In the genomic region with DNA sequence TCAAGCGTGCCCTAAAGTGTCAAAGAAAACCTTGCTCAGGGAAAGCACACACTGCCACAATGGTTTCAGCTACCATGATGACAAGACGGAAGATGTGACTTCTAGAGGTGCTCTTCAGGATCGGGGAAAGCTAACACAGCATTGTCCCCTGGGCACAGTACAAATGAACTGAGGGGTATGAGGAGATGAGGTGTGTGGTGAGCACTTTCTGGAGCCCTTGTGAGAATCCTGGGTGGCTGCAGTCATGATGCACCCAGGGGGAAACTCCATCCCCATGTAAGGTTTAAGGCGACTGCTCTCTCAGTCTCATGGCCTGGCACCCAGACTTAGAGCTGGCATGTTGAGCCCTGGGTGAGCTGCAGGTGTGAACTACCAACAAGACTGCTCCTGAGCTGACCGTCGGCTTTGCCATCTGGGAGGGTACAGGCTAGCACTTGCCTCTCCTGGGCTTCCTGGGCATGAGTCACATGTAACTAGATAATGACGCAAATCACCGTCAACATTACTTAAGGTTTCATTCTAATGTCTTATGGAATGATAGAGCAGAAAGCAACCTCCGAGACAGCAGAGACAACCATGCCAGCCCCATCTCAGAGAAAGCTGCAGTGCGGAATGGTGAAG, we compare ENCODE assay signal across 12 cellular contexts.
DNase-seq lines count a peak whose midpoint lies in the region; ATAC-seq and TF ChIP-seq lines count a peak whose summit lies in the region.
"Had no signal": no experiment of that assay in that cellular context is flagged by ENCODE, and none has a peak within 500 bp of the region (broad histone marks: within the 10 kb centered on the region; RNA-seq: fewer than 3 reads in every experiment).

No MANE protein-coding gene starts in this region.

- CTCF ChIA-PET in SK-N-SH (lab: Yijun Ruan, JAX) = interaction anchor here (0.6 to 3.6 kb wide), 4 partner anchors 46 to 121 kb away, joined by 3 to 11 read pairs (median 3); no protein-coding TSS in a partner anchor

- peaks cover 48% of the 10 kb centered on the region for H3K79me2 ChIP-seq in SK-N-SH (ENCODE audit: insufficient read depth)

- H3K27ac ChIP-seq in SK-N-SH (ENCODE audit: low read depth in 2 of 2, low read length in 1 of 2) = peak overlapping the region; percentile 97 to 99
- peak overlapping the region; percentile 42 to 75 (median 62) for H3K27ac ChIP-seq in esophagus squamous epithelium
- H3K27ac ChIP-seq: 22Rv1 had no signal

- DNase-seq in DMS53 (lab: John Stamatoyannopoulos, UW) (peak; percentile 5), DMS53 treated with DMSO at 0.1 percent for 48 hours (lab: John Stamatoyannopoulos, UW; ENCODE audit: unreplicated experiment) (no peak), SK-N-SH (no peak), esophagus squamous epithelium (lab: John Stamatoyannopoulos, UW) (no peak), HuH-7 (ENCODE audit: low spot score) (no peak), NCI-H187 treated with DMSO at 0.1 percent for 48 hours (lab: John Stamatoyannopoulos, UW) (no peak)
- no peak for DNase-seq in stimulated activated naive CD8-positive, alpha-beta T cell treated with anti-CD3 and anti-CD28 coated beads, Interleukin-15, amount 100 ng/mL, for 72 hours
- no peak for DNase-seq in activated T-cell treated with anti-CD3 and anti-CD28 coated beads, Interleukin-2, amount 50 U/mL, for 48 hours
- DNase-seq: activated CD8-positive, alpha-beta memory T cell treated with anti-CD3 and anti-CD28 coated beads, Interleukin-2, amount 50 U/mL, for 4 hours; NCI-H1436; nephron progenitor cell had no signal

- H3K4me3 ChIP-seq in SK-N-SH (ENCODE audit: low read depth in 2 of 2, low read length in 1 of 2) = 0 out of 4 replicates have a peak overlapping the region, but pooled peaks of 1 of the 2 experiments have one; percentile 6
- H3K4me3 ChIP-seq in esophagus squamous epithelium = no peak overlapping the region

- intact Hi-C loops in esophagus squamous epithelium (cut with DNase I) = no loop called here

- H3K9me3 Mint-ChIP-seq in stimulated activated naive CD8-positive, alpha-beta T cell treated with anti-CD3 and anti-CD28 coated beads, Interleukin-15, amount 100 ng/mL, for 72 hours = no peaks in the 10 kb centered on the region
- H3K9me3 Mint-ChIP-seq: nephron progenitor cell had no signal

- H3K9me2 ChIP-seq in SK-N-SH = no peaks in the 10 kb centered on the region

- peaks cover 49% of the 10 kb centered on the region for H3F3A ChIP-seq in SK-N-SH (replicated peaks; ENCODE audit: insufficient read depth)

- 52% methylated on average over 7 of the region's 10 CpGs for WGBS in SK-N-SH (ENCODE audit: low lambda C conversion rate)
- WGBS in esophagus squamous epithelium, 2 donors = 62 to 73% methylated on average over 10 of the region's 10 CpGs

- peak in 2 of 4 donors; percentile 23 to 34 for TF ChIP-seq POLR2A in esophagus squamous epithelium (IDR thresholded peaks at IDR 0.05)

- POLR2A ChIA-PET in SK-N-SH (lab: Yijun Ruan, JAX) = no interaction called here

- TF ChIP-seq CTCF in SK-N-SH (IDR thresholded peaks at IDR 0.05) (no peak), esophagus squamous epithelium (IDR thresholded peaks at IDR 0.05) (no peak)

- peaks cover 59% of the 10 kb centered on the region for H3K4me1 Mint-ChIP-seq in stimulated activated naive CD8-positive, alpha-beta T cell treated with anti-CD3 and anti-CD28 coated beads, Interleukin-15, amount 100 ng/mL, for 72 hours

- no peaks in the 10 kb centered on the region for H4K20me1 ChIP-seq in SK-N-SH (ENCODE audit: insufficient read depth)

- ATAC-seq in stimulated activated naive CD8-positive, alpha-beta T cell treated with anti-CD3 and anti-CD28 coated beads, Interleukin-15, amount 100 ng/mL, for 72 hours = peak; percentile 21

- H3K4me1 ChIP-seq in SK-N-SH (ENCODE audit: control insufficient read depth in 1 of 2, insufficient read depth in 2 of 2, low read depth in 1 of 2, low read length in 1 of 2) (peaks cover 55 to 75% of the 10 kb centered on the region in 2 experiments), esophagus squamous epithelium (peaks cover 10 to 76% (median 24%) of the 10 kb centered on the region in 3 donors)

- no peak overlapping the region for H2AFZ ChIP-seq in SK-N-SH (ENCODE audit: low read depth)

- H3K4me2 ChIP-seq in SK-N-SH = peak overlapping the region; percentile 58

- peak overlapping the region; percentile 58 for H3K9ac ChIP-seq in SK-N-SH

- no peaks in the 10 kb centered on the region for H3K27me3 Mint-ChIP-seq in stimulated activated naive CD8-positive, alpha-beta T cell treated with anti-CD3 and anti-CD28 coated beads, Interleukin-15, amount 100 ng/mL, for 72 hours

- H3K36me3 ChIP-seq in SK-N-SH (replicated peaks in 1 of 2; ENCODE audit: control insufficient read depth in 1 of 2, insufficient read depth in 2 of 2, low read length in 1 of 2) = peaks cover 7 to 17% of the 10 kb centered on the region in 2 experiments
- peaks cover 0 to 46% (median 6%) of the 10 kb centered on the region in 3 donors for H3K36me3 ChIP-seq in esophagus squamous epithelium

- peak in 1 of 2 experiments; percentile 44; a peak in 1 of 4 replicates for TF ChIP-seq EP300 in SK-N-SH (IDR thresholded peaks at IDR 0.05; ENCODE audit: borderline replicate concordance in 1 of 2, low read depth in 1 of 2, low read length in 1 of 2)

- H3K27ac Mint-ChIP-seq in stimulated activated naive CD8-positive, alpha-beta T cell treated with anti-CD3 and anti-CD28 coated beads, Interleukin-15, amount 100 ng/mL, for 72 hours = no peak overlapping the region
- H3K27ac Mint-ChIP-seq: nephron progenitor cell had no signal

- H3K27me3 ChIP-seq in SK-N-SH (ENCODE audit: insufficient read depth) (no peaks in the 10 kb centered on the region), esophagus squamous epithelium (no peaks in the 10 kb centered on the region)

- no peak overlapping the region for H3K4me3 Mint-ChIP-seq in stimulated activated naive CD8-positive, alpha-beta T cell treated with anti-CD3 and anti-CD28 coated beads, Interleukin-15, amount 100 ng/mL, for 72 hours
- H3K4me3 Mint-ChIP-seq: nephron progenitor cell had no signal

- H3K9me3 ChIP-seq in SK-N-SH (no peaks in the 10 kb centered on the region), esophagus squamous epithelium (no peaks in the 10 kb centered on the region)

- TF ChIP-seq RAD21 in SK-N-SH (IDR thresholded peaks at IDR 0.05; ENCODE audit: low read length) = no peak

TF ChIP-seq in SK-N-SH, 30 proteins besides CTCF, POLR2A, EP300 and RAD21:
- TF ChIP-seq SIN3A (IDR thresholded peaks at IDR 0.05; ENCODE audit: borderline replicate concordance, low read depth, low read length) = no peak
- peak; percentile 50; the same call in 1 of the 2 replicates for TF ChIP-seq MAX (IDR thresholded peaks at IDR 0.05; ENCODE audit: low read depth)
- TF ChIP-seq TCF12 (IDR thresholded peaks at IDR 0.05) = peak; percentile 74
- peak; percentile 80 for TF ChIP-seq FOSL2 (IDR thresholded peaks at IDR 0.05; ENCODE audit: borderline replicate concordance, low read depth)
- TF ChIP-seq JUND (IDR thresholded peaks at IDR 0.05) = peak; percentile 32; the same call in 1 of the 2 replicates
- TF ChIP-seq, protein P1, sequence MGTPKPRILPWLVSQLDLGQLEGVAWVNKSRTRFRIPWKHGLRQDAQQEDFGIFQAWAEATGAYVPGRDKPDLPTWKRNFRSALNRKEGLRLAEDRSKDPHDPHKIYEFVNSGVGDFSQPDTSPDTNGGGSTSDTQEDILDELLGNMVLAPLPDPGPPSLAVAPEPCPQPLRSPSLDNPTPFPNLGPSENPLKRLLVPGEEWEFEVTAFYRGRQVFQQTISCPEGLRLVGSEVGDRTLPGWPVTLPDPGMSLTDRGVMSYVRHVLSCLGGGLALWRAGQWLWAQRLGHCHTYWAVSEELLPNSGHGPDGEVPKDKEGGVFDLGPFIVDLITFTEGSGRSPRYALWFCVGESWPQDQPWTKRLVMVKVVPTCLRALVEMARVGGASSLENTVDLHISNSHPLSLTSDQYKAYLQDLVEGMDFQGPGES (IDR thresholded peaks at IDR 0.05; ENCODE audit: low read depth, low read length) = no peak
- no peak for TF ChIP-seq YY1 (IDR thresholded peaks at IDR 0.05; ENCODE audit: low read depth)
- no peak for TF ChIP-seq MXI1 (IDR thresholded peaks at IDR 0.05; ENCODE audit: low read depth, low read length)
- TF ChIP-seq FOXM1 (IDR thresholded peaks at IDR 0.05; ENCODE audit: low read depth) = peak; percentile 28; the same call in 1 of the 2 replicates
- TF ChIP-seq PBX3 (IDR thresholded peaks at IDR 0.05) = peak; percentile 82
